1 cellular context compared by ENCODE assay signal in the genomic region with DNA sequence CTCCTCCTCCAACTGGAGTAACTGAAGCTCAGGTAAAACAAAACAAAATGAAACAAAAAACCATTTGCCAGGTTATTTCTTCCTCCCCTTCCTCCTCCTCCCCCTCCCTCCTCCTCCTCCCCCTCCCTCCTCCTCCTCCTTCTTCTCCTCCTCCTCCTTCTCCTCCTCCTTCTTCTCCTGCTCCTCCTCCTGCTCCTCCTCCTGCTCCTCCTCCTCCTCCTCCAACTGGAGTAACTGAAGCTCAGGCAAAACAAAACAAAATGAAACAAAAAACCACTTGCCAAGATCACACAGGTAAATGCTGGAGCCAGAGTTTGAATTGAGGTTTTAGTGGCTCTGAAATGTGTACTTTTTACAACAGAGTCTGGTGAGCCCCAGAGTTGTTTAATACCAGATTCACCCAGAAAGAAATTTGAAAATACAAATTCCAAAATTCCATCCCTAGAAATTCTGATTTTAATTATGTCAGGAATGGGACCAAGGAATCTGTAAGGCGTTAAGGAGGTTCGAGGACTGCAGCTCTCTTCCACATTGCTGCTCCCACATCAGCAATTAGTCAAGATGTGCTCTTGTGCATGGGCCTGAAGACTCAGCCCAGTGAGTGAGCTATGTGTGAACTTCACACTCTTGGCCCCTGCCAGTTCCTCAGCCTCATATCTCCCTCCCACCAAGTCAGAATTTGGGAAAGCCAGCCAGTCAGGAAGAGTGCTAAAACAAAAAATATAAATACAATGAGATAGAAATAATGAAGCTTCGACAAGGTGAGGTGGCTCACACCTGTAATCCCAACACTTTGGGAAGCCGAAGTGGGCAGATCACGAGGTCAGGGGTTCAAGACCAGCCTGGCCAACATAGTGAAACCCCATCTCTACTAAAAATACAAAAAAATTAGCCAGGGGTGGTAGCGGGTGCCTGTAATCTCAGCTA.
A peak's percentile ranks its signal among the peaks of the same experiment; 100 is the strongest.
TF ChIP-seq lines count a peak whose summit lies in the region.

No MANE protein-coding gene starts in this region.

TF ChIP-seq in WTC11, 78 proteins besides CTCF, POLR2A, EP300 and RAD21 (continued from another document):
- TF ChIP-seq, protein P1, sequence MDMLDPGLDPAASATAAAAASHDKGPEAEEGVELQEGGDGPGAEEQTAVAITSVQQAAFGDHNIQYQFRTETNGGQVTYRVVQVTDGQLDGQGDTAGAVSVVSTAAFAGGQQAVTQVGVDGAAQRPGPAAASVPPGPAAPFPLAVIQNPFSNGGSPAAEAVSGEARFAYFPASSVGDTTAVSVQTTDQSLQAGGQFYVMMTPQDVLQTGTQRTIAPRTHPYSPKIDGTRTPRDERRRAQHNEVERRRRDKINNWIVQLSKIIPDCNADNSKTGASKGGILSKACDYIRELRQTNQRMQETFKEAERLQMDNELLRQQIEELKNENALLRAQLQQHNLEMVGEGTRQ (CRISPR knock-in tag; IDR thresholded peaks at IDR 0.05) = 0 out of 2 replicates have a peak, but pooled peaks have one; percentile 11
- peak; percentile 87 for TF ChIP-seq ZNF263 (CRISPR knock-in tag; IDR thresholded peaks at IDR 0.05; ENCODE audit: low read depth)
